Comparison of ENCODE assay signal across 18 cellular contexts in the genomic region with DNA sequence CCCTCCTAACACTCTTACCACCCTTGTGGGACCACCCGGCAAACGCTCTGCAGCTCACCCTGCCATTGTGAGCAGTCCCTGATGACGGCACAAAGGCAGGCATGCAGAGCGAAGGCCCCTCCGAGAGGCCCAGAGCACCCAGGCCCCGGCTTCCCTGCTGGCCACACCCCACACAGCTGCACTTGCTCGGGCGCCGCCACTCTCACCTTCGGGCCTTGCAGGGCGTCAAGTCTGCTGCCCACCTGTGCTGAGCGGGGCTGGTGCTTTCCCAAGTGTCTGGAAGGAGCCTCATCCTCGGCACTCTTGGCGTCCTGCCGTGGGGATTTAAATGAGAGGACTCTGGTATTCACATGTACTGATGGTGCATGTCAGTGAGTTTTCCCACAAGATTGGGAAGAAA. TPM values are rescaled to one million over a fixed set of nuclear protein-coding genes. Genes with fewer than 3 reads are reported as not detected.
DNase-seq lines count a peak whose midpoint lies in the region; ATAC-seq and TF ChIP-seq lines count a peak whose summit lies in the region.
"Had no signal": no experiment of that assay in that cellular context is flagged by ENCODE, and none has a peak within 500 bp of the region (broad histone marks: within the 10 kb centered on the region; RNA-seq: fewer than 3 reads in every experiment).

No MANE protein-coding gene starts in this region.

- H3K27ac Mint-ChIP-seq in activated CD8-positive, alpha-beta T cell treated with anti-CD3 and anti-CD28 coated beads, Interleukin-2, amount 10 ng/mL, durations not matched to agents 7 days and 5 days: peak overlapping the region; percentile 98
- H3K27ac Mint-ChIP-seq in activated CD8-positive, alpha-beta T cell treated with anti-CD3 and anti-CD28 coated beads for 36 hours: no peak overlapping the region
- H3K27ac Mint-ChIP-seq in CD4-positive, alpha-beta memory T cell: peak overlapping the region; percentile 91 to 100 (median 99)
- peak overlapping the region in 8 of 9 donors; percentile 93 to 100 (median 98) for H3K27ac Mint-ChIP-seq in naive thymus-derived CD4-positive, alpha-beta T cell
- H3K27ac Mint-ChIP-seq in MCF 10A (ENCODE audit: low read depth, unreplicated experiment): no peak overlapping the region
- H3K27ac Mint-ChIP-seq: B cell had no signal

- POLR2A ChIA-PET in activated CD8-positive, alpha-beta T cell treated with anti-CD3 and anti-CD28 coated beads, Interleukin-2, amount 10 ng/mL, durations not matched to agents 7 days and 5 days (lab: Charles Lee): interaction anchor here (0.7 to 2.0 kb wide), 2 partner anchors 9 to 31 kb away, joined by 3 to 5 read pairs; no protein-coding TSS in a partner anchor
- POLR2A ChIA-PET in activated CD8-positive, alpha-beta T cell treated with anti-CD3 and anti-CD28 coated beads for 36 hours (lab: Charles Lee): interaction anchor here (0.6 to 4.0 kb wide), 5 partner anchors 8 to 73 kb away, joined by 3 to 20 read pairs (median 4); no protein-coding TSS in a partner anchor
- POLR2A ChIA-PET in CD4-positive, alpha-beta memory T cell (lab: Charles Lee; ENCODE audit: partially characterized antibody): interaction anchor here (1.1 to 2.6 kb wide), 5 partner anchors 21 to 98 kb away, joined by 3 to 65 read pairs (median 19); a partner anchor contains a TSS
- POLR2A ChIA-PET in naive thymus-derived CD4-positive, alpha-beta T cell (lab: Charles Lee): interaction anchor here (0.6 to 3.2 kb wide), 6 partner anchors 8 to 446 kb away, joined by 3 to 28 read pairs (median 6); a partner anchor contains a TSS
- POLR2A ChIA-PET in MCF 10A (lab: Yijun Ruan, JAX): no interaction called here

- H3K36me3 ChIP-seq in CD4-positive, alpha-beta memory T cell (ENCODE audit: insufficient read depth, low read length): no peaks in the 10 kb centered on the region
- H3K36me3 ChIP-seq in NT2/D1 (ENCODE audit: insufficient read depth, insufficient read length, low read length): peaks cover 21% of the 10 kb centered on the region
- no peaks in the 10 kb centered on the region for H3K36me3 ChIP-seq in naive thymus-derived CD4-positive, alpha-beta T cell (ENCODE audit: control insufficient read depth in 2 of 3, insufficient read depth in 3 of 3, low read length in 3 of 3)

- intact Hi-C loops in activated CD8-positive, alpha-beta T cell treated with anti-CD3 and anti-CD28 coated beads for 36 hours (cut with micrococcal nuclease): no loop called here
- intact Hi-C loops in CD4-positive, alpha-beta memory T cell (cut with micrococcal nuclease): no loop called here
- intact Hi-C loops in naive thymus-derived CD4-positive, alpha-beta T cell (cut with micrococcal nuclease): loop anchor here in 1 of 2 donors (10.0 kb wide), 1 partner anchor 87 kb away; a partner anchor contains a TSS
- intact Hi-C loops in MCF 10A (cut with micrococcal nuclease): no loop called here

- no peak overlapping the region for H3K4me3 Mint-ChIP-seq in activated CD8-positive, alpha-beta T cell treated with anti-CD3 and anti-CD28 coated beads, Interleukin-2, amount 10 ng/mL, durations not matched to agents 7 days and 5 days
- H3K4me3 Mint-ChIP-seq in activated CD8-positive, alpha-beta T cell treated with anti-CD3 and anti-CD28 coated beads for 36 hours: no peak overlapping the region
- H3K4me3 Mint-ChIP-seq in CD4-positive, alpha-beta memory T cell: peak overlapping the region in 2 of 8 donors; percentile 48 to 77
- peak overlapping the region in 8 of 10 donors; percentile 8 to 87 (median 80) for H3K4me3 Mint-ChIP-seq in naive thymus-derived CD4-positive, alpha-beta T cell
- no peak overlapping the region for H3K4me3 Mint-ChIP-seq in MCF 10A (ENCODE audit: unreplicated experiment)
- H3K4me3 Mint-ChIP-seq: B cell, IgD-negative memory B cell had no signal

- no TSS peak for BruUV-seq in MCF 10A (replicated peaks; lab: Mats Ljungman, UMichigan)

- H3K9ac ChIP-seq in NT2/D1 (ENCODE audit: insufficient read length, low read depth): peak overlapping the region; percentile 18

- DNase-seq in activated CD8-positive, alpha-beta T cell treated with anti-CD3 and anti-CD28 coated beads, Interleukin-2, amount 10 ng/mL, durations not matched to agents 7 days and 5 days: no peak
- DNase-seq in activated CD8-positive, alpha-beta T cell treated with anti-CD3 and anti-CD28 coated beads for 36 hours: no peak
- DNase-seq in CD4-positive, alpha-beta memory T cell: no peak
- no peak for DNase-seq in NT2/D1 (ENCODE audit: low read depth, low spot score)
- peak in 1 of 9 donors; percentile 44 for DNase-seq in naive thymus-derived CD4-positive, alpha-beta T cell
- DNase-seq in NCI-H1417 treated with DMSO at 0.1 percent for 48 hours (lab: John Stamatoyannopoulos, UW): no peak
- no peak for DNase-seq in activated gamma-delta T cell treated with Interleukin-2 at 50 U/mL for 16 hours
- no peak for DNase-seq in MCF 10A (ENCODE audit: unreplicated experiment)
- DNase-seq: DMS 273 treated with DMSO at 0.1 percent for 48 hours; GF-D8; HCEC 1CT; NCI-H1105; NCI-H1694; NK-92 treated with Interleukin-12 subunit alpha and Interleukin-12 subunit beta, amount 100 ng/mL, for 24 hours; OCI-M1; SHP77 had no signal

- ATAC-seq in activated CD8-positive, alpha-beta T cell treated with anti-CD3 and anti-CD28 coated beads, Interleukin-2, amount 10 ng/mL, durations not matched to agents 7 days and 5 days: no peak
- ATAC-seq in activated CD8-positive, alpha-beta T cell treated with anti-CD3 and anti-CD28 coated beads for 36 hours: no peak
- no peak for ATAC-seq in naive thymus-derived CD4-positive, alpha-beta T cell

- H3K36me3 Mint-ChIP-seq in activated CD8-positive, alpha-beta T cell treated with anti-CD3 and anti-CD28 coated beads, Interleukin-2, amount 10 ng/mL, durations not matched to agents 7 days and 5 days (ENCODE audit: low read depth): peaks cover 12% of the 10 kb centered on the region
- H3K36me3 Mint-ChIP-seq in activated CD8-positive, alpha-beta T cell treated with anti-CD3 and anti-CD28 coated beads for 36 hours (ENCODE audit: low read depth): peaks cover 11% of the 10 kb centered on the region
- peaks cover 0 to 3% of the 10 kb centered on the region in 2 donors for H3K36me3 Mint-ChIP-seq in CD4-positive, alpha-beta memory T cell
- H3K36me3 Mint-ChIP-seq in naive thymus-derived CD4-positive, alpha-beta T cell: peaks cover 0 to 12% (median 3%) of the 10 kb centered on the region in 5 donors
- peaks cover 30% of the 10 kb centered on the region for H3K36me3 Mint-ChIP-seq in MCF 10A (ENCODE audit: insufficient read depth, unreplicated experiment)
- H3K36me3 Mint-ChIP-seq: IgD-negative memory B cell had no signal

- H3K27me3 Mint-ChIP-seq in activated CD8-positive, alpha-beta T cell treated with anti-CD3 and anti-CD28 coated beads, Interleukin-2, amount 10 ng/mL, durations not matched to agents 7 days and 5 days (ENCODE audit: low read depth): no peaks in the 10 kb centered on the region
- H3K27me3 Mint-ChIP-seq in activated CD8-positive, alpha-beta T cell treated with anti-CD3 and anti-CD28 coated beads for 36 hours: no peaks in the 10 kb centered on the region
- H3K27me3 Mint-ChIP-seq in CD4-positive, alpha-beta memory T cell: no peaks in the 10 kb centered on the region
- no peaks in the 10 kb centered on the region for H3K27me3 Mint-ChIP-seq in naive thymus-derived CD4-positive, alpha-beta T cell
- H3K27me3 Mint-ChIP-seq in MCF 10A (ENCODE audit: insufficient read depth, unreplicated experiment): no peaks in the 10 kb centered on the region
- H3K27me3 Mint-ChIP-seq: B cell, IgD-negative memory B cell had no signal

- no peaks in the 10 kb centered on the region for H3K9me3 ChIP-seq in CD4-positive, alpha-beta memory T cell (ENCODE audit: control insufficient read depth in 1 of 2, low read length in 2 of 2)
- H3K9me3 ChIP-seq in NT2/D1 (ENCODE audit: insufficient read depth, low read length): no peaks in the 10 kb centered on the region
- H3K9me3 ChIP-seq in naive thymus-derived CD4-positive, alpha-beta T cell (ENCODE audit: control insufficient read depth in 2 of 3, low read length in 3 of 3): no peaks in the 10 kb centered on the region

- no peak overlapping the region for H3K4me3 ChIP-seq in CD4-positive, alpha-beta memory T cell (ENCODE audit: low read length in 2 of 2)
- no peak overlapping the region for H3K4me3 ChIP-seq in NT2/D1 (ENCODE audit: insufficient read length, low read depth)
- no peak overlapping the region for H3K4me3 ChIP-seq in naive thymus-derived CD4-positive, alpha-beta T cell (ENCODE audit: low read length)

- H3K27me3 ChIP-seq in CD4-positive, alpha-beta memory T cell (ENCODE audit: insufficient read depth, low read length): no peaks in the 10 kb centered on the region
- H3K27me3 ChIP-seq in NT2/D1 (ENCODE audit: insufficient read depth, insufficient read length): no peaks in the 10 kb centered on the region
- no peaks in the 10 kb centered on the region for H3K27me3 ChIP-seq in naive thymus-derived CD4-positive, alpha-beta T cell (ENCODE audit: control insufficient read depth in 2 of 2, insufficient read depth in 2 of 2, low read length in 2 of 2)

- H3K4me1 Mint-ChIP-seq in activated CD8-positive, alpha-beta T cell treated with anti-CD3 and anti-CD28 coated beads, Interleukin-2, amount 10 ng/mL, durations not matched to agents 7 days and 5 days (ENCODE audit: low read depth): peaks cover 47% of the 10 kb centered on the region
- peaks cover 44% of the 10 kb centered on the region for H3K4me1 Mint-ChIP-seq in activated CD8-positive, alpha-beta T cell treated with anti-CD3 and anti-CD28 coated beads for 36 hours (ENCODE audit: low read depth)
- peaks cover 25 to 58% (median 45%) of the 10 kb centered on the region in 4 donors for H3K4me1 Mint-ChIP-seq in CD4-positive, alpha-beta memory T cell
- peaks cover 25 to 72% (median 53%) of the 10 kb centered on the region in 7 donors for H3K4me1 Mint-ChIP-seq in naive thymus-derived CD4-positive, alpha-beta T cell
- H3K4me1 Mint-ChIP-seq in MCF 10A (ENCODE audit: insufficient read depth, unreplicated experiment): peaks cover 4% of the 10 kb centered on the region
- H3K4me1 Mint-ChIP-seq: IgD-negative memory B cell had no signal

- H3K27ac ChIP-seq in CD4-positive, alpha-beta memory T cell (ENCODE audit: low read depth, low read length): peak overlapping the region; percentile 77
- peak overlapping the region; percentile 97 for H3K27ac ChIP-seq in naive thymus-derived CD4-positive, alpha-beta T cell (ENCODE audit: low read depth, low read length)

- TF ChIP-seq CTCF in activated CD8-positive, alpha-beta T cell treated with anti-CD3 and anti-CD28 coated beads for 36 hours (IDR thresholded peaks at IDR 0.05): no peak
- no peak for TF ChIP-seq CTCF in MCF 10A (IDR thresholded peaks at IDR 0.05; ENCODE audit: unreplicated experiment)

- H3K4me1 ChIP-seq in CD4-positive, alpha-beta memory T cell (ENCODE audit: insufficient read depth, low read length): peaks cover 56% of the 10 kb centered on the region
- H3K4me1 ChIP-seq in NT2/D1 (ENCODE audit: insufficient read depth, insufficient read length): peaks cover 15% of the 10 kb centered on the region
- peaks cover 36 to 62% of the 10 kb centered on the region in 2 donors for H3K4me1 ChIP-seq in naive thymus-derived CD4-positive, alpha-beta T cell (ENCODE audit: control insufficient read depth in 2 of 2, insufficient read depth in 2 of 2, low read length in 2 of 2)

- CTCF ChIA-PET in activated CD8-positive, alpha-beta T cell treated with anti-CD3 and anti-CD28 coated beads, Interleukin-2, amount 10 ng/mL, durations not matched to agents 7 days and 5 days (lab: Charles Lee): interaction anchor here (0.5 to 2.2 kb wide), 4 partner anchors 9 to 202 kb away, joined by 3 to 16 read pairs (median 4); no protein-coding TSS in a partner anchor
- CTCF ChIA-PET in activated CD8-positive, alpha-beta T cell treated with anti-CD3 and anti-CD28 coated beads for 36 hours (lab: Charles Lee): interaction anchor here (1.7 kb wide), 1 partner anchor 90 kb away, joined by 4 read pairs; a partner anchor contains a TSS
- CTCF ChIA-PET in CD4-positive, alpha-beta memory T cell (lab: Charles Lee; ENCODE audit: partially characterized antibody): interaction anchor here (0.7 to 1.7 kb wide), 3 partner anchors 24 to 30 kb away, joined by 3 to 7 read pairs (median 5); a partner anchor contains a TSS
- CTCF ChIA-PET in naive thymus-derived CD4-positive, alpha-beta T cell (lab: Charles Lee): interaction anchor here (1.5 to 2.3 kb wide), 4 partner anchors 22 to 30 kb away, joined by 4 to 12 read pairs (median 10); a partner anchor contains a TSS
- CTCF ChIA-PET in MCF 10A (lab: Yijun Ruan, JAX): no interaction called here

- H3K9me3 Mint-ChIP-seq in activated CD8-positive, alpha-beta T cell treated with anti-CD3 and anti-CD28 coated beads, Interleukin-2, amount 10 ng/mL, durations not matched to agents 7 days and 5 days (ENCODE audit: insufficient read depth): no peaks in the 10 kb centered on the region
- H3K9me3 Mint-ChIP-seq in activated CD8-positive, alpha-beta T cell treated with anti-CD3 and anti-CD28 coated beads for 36 hours: no peaks in the 10 kb centered on the region
- H3K9me3 Mint-ChIP-seq in CD4-positive, alpha-beta memory T cell: peaks cover 0 to 2% (median 0%) of the 10 kb centered on the region in 8 donors
- H3K9me3 Mint-ChIP-seq in naive thymus-derived CD4-positive, alpha-beta T cell: peaks cover 0 to 5% (median 0%) of the 10 kb centered on the region in 11 donors
- H3K9me3 Mint-ChIP-seq in MCF 10A (ENCODE audit: unreplicated experiment): no peaks in the 10 kb centered on the region
- H3K9me3 Mint-ChIP-seq: IgD-negative memory B cell had no signal

RNA-seq across cellular contexts. Expression of a gene that starts 30.3 kb away (rescaled TPM):
- total RNA-seq in activated CD8-positive, alpha-beta T cell treated with anti-CD3 and anti-CD28 coated beads, Interleukin-2, amount 10 ng/mL, durations not matched to agents 7 days and 5 days: 100 to 1,000 TPM; 255 to 261 TPM
- 100 to 1,000 TPM; 250 to 260 TPM for total RNA-seq in activated CD8-positive, alpha-beta T cell treated with anti-CD3 and anti-CD28 coated beads for 36 hours
- total RNA-seq in CD4-positive, alpha-beta memory T cell: 10 to 100 TPM; 26.5 to 27.7 TPM
- 1 to 10 TPM in 1 of 2 donors, under 1 TPM in 1; 0.03 to 3.5 TPM for polyA plus RNA-seq in CD4-positive, alpha-beta memory T cell
- total RNA-seq in naive thymus-derived CD4-positive, alpha-beta T cell: 100 to 1,000 TPM in 2 of 5 experiments, 10 to 100 TPM in 3; 24.3 to 168 (median 59.0) TPM
- 1 to 10 TPM in 1 of 2 donors, under 1 TPM in 1; 0.96 to 1.5 TPM for polyA plus RNA-seq in naive thymus-derived CD4-positive, alpha-beta T cell
- total RNA-seq in MCF 10A (2022): 114 and 120 TPM in 2 replicates

Comparison
In these comparisons a context has a peak if more than half of its experiments do, and no peak if none do; other contexts are left out.
1. H3K27ac Mint-ChIP-seq: peak in activated CD8-positive, alpha-beta T cell treated with anti-CD3 and anti-CD28 coated beads, Interleukin-2, amount 10 ng/mL, durations not matched to agents 7 days and 5 days (single experiment), CD4-positive, alpha-beta memory T cell (7 of 7) and naive thymus-derived CD4-positive, alpha-beta T cell (8 of 9); none in activated CD8-positive, alpha-beta T cell treated with anti-CD3 and anti-CD28 coated beads for 36 hours (single experiment) and MCF 10A (single experiment).
2. H3K4me3 Mint-ChIP-seq: peak in naive thymus-derived CD4-positive, alpha-beta T cell (8 of 10); none in activated CD8-positive, alpha-beta T cell treated with anti-CD3 and anti-CD28 coated beads, Interleukin-2, amount 10 ng/mL, durations not matched to agents 7 days and 5 days (single experiment), activated CD8-positive, alpha-beta T cell treated with anti-CD3 and anti-CD28 coated beads for 36 hours (single experiment) and MCF 10A (single experiment).